ENCODE assay signal across 8 cellular contexts in the genomic region with DNA sequence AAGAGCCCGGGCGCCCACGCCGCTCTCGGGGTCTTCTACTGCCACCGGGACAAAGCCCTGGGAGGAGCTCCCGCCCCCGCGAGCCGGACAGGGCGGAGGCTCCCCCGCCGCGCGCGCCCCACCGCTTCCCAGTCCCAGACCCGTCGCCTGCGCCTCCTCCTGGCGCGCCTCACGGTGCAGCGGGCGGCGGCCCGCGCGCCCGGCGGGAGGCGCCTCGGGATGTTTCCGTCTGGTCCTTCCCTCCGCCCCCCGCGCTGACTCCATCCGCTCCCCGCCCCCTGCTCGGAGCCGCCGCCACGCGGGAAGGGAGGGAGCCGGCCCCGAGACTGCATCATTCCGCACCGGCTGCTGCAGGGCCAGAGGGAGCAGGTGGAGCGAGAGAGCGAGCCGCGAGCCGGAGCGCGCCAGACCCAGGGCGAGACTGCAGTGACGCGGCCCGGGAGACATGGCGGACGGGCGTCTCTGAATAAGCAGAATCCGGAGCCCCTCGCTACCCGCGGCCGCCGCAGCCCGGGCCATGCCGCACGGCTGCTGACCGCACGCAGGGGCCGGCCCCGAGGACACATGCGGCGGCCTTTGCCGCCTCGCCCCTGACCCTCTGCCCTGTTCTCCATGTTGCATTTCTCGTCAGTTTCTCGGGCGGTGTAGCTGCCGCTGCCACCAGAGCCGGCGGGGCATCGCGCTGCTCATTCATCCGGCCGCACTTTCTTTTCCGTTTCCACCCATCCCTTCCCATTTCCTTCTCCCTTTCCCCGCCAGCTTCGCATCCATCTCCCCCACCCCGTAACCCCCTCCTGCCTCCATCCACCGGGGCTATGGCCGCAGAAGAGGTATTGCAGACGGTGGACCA. TPM values are rescaled to one million over a fixed set of nuclear protein-coding genes. Genes with fewer than 3 reads are reported as not detected.
DNase-seq lines count a peak whose midpoint lies in the region; ATAC-seq and TF ChIP-seq lines count a peak whose summit lies in the region.

Gene BICD1 (plus strand): TSS at position 331 of the 850 bp plus-strand sequence. CDS start 485 bp downstream, at position 816.

- peak within 1 kb of the TSS; percentile 36 to 53 for H3K9ac ChIP-seq in liver (ENCODE audit: low read depth in 1 of 2, low read length in 2 of 2)

- H3K4me1 Mint-ChIP-seq in dendritic cell treated with granulocyte-macrophage colony-stimulating factor and Interleukin-4, amounts not matched to agents 40 ng/mL and 50 ng/mL, for 4 days (ENCODE audit: low read depth), result peaks cover 20% of the 10 kb centered on the region

- H3K36me3 ChIP-seq in BJ (ENCODE audit: control insufficient read depth, insufficient read depth, low read length) (no peaks in the 10 kb centered on the region), liver (ENCODE audit: control insufficient read depth in 4 of 4, insufficient read depth in 3 of 4, low read depth in 1 of 4, low read length in 3 of 4) (no peaks in the 10 kb centered on the region)

- H3K27ac Mint-ChIP-seq in dendritic cell treated with granulocyte-macrophage colony-stimulating factor and Interleukin-4, amounts not matched to agents 40 ng/mL and 50 ng/mL, for 4 days, result peak within 1 kb of the TSS; percentile 83

- peak; percentile 59 for ATAC-seq in HG03378 (IDR thresholded peaks at IDR 0.05; ENCODE audit: unreplicated experiment)

- H3K27ac ChIP-seq in liver (ENCODE audit: low read depth in 1 of 2, low read length in 2 of 2), result peak within 1 kb of the TSS; percentile 68 to 69

- intact Hi-C loops in dendritic cell treated with granulocyte-macrophage colony-stimulating factor and Interleukin-4, amounts not matched to agents 40 ng/mL and 50 ng/mL, for 4 days (cut with micrococcal nuclease), result loop anchor here (2.0 kb wide), 1 partner anchor 420 kb away; no protein-coding TSS in a partner anchor

- H3K9me3 Mint-ChIP-seq in dendritic cell treated with granulocyte-macrophage colony-stimulating factor and Interleukin-4, amounts not matched to agents 40 ng/mL and 50 ng/mL, for 4 days, result no peaks in the 10 kb centered on the region

- H3K36me3 Mint-ChIP-seq in dendritic cell treated with granulocyte-macrophage colony-stimulating factor and Interleukin-4, amounts not matched to agents 40 ng/mL and 50 ng/mL, for 4 days (ENCODE audit: low read depth), result peaks cover 9% of the 10 kb centered on the region

- peak within 1 kb of the TSS; percentile 65 for H3K4me3 ChIP-seq in BJ (ENCODE audit: low read depth, low read length)
- H3K4me3 ChIP-seq in liver (ENCODE audit: low read depth in 1 of 3, low read length in 3 of 3), result peak within 1 kb of the TSS; percentile 49 to 92 (median 92)

- no peaks in the 10 kb centered on the region for H3K27me3 ChIP-seq in BJ (ENCODE audit: control insufficient read depth, insufficient read depth, low read length)
- no peaks in the 10 kb centered on the region for H3K27me3 ChIP-seq in liver (ENCODE audit: control insufficient read depth in 4 of 4, insufficient read depth in 4 of 4, low read length in 3 of 4)

- peaks cover 19% of the 10 kb centered on the region for H3K27me3 Mint-ChIP-seq in dendritic cell treated with granulocyte-macrophage colony-stimulating factor and Interleukin-4, amounts not matched to agents 40 ng/mL and 50 ng/mL, for 4 days

- TF ChIP-seq CTCF in BJ (IDR thresholded peaks at IDR 0.05; ENCODE audit: insufficient read depth, low read depth, low read length), result 0 out of 2 replicates have a peak, but pooled peaks have one; percentile 12
- TF ChIP-seq CTCF in liver (IDR thresholded peaks at IDR 0.05; ENCODE audit: low read depth, low read length, missing input control), result peak; percentile 23

- H3K9me3 ChIP-seq in liver (ENCODE audit: control insufficient read depth in 4 of 4, low read length in 3 of 4), result no peaks in the 10 kb centered on the region

- H3K4me3 Mint-ChIP-seq in dendritic cell treated with granulocyte-macrophage colony-stimulating factor and Interleukin-4, amounts not matched to agents 40 ng/mL and 50 ng/mL, for 4 days, result peak within 1 kb of the TSS; percentile 99

- peak; percentile 88 for TF ChIP-seq POLR2A in GM19099 (IDR thresholded peaks at IDR 0.05; ENCODE audit: extremely low read depth, insufficient read length, low read depth)

- WGBS in liver, result 1% methylated on average over 96 of the region's 96 CpGs

- CTCF ChIA-PET in BJ (lab: Yijun Ruan, JAX), result interaction anchor here (0.9 to 1.4 kb wide), 5 partner anchors 9 to 228 kb away, joined by 3 to 6 read pairs (median 3); no protein-coding TSS in a partner anchor

- peak; percentile 39 for DNase-seq in BJ (ENCODE audit: low read depth)
- peak; percentile 53 to 93 for DNase-seq in NCI-H526 (lab: John Stamatoyannopoulos, UW)
- DNase-seq in activated CD4-positive, alpha-beta T cell treated with anti-CD3 and anti-CD28 coated beads, Interleukin-2, amount 50 U/mL, for 4 hours, result peak; percentile 62 to 64
- peak; percentile 78 for DNase-seq in stimulated activated CD4-positive, alpha-beta T cell treated with anti-CD3 and anti-CD28 coated beads, Interleukin-4, amount 100 ng/mL, for 24 hours

- peaks cover 0 to 9% (median 6%) of the 10 kb centered on the region in 4 donors for H3K4me1 ChIP-seq in liver (ENCODE audit: control insufficient read depth in 4 of 4, insufficient read depth in 4 of 4, low read length in 3 of 4)

- peak in 1 of 2 donors; percentile 33 for TF ChIP-seq RAD21 in liver (IDR thresholded peaks at IDR 0.05)

- POLR2A ChIA-PET in BJ (lab: Charles Lee), result interaction anchor here (0.6 to 0.7 kb wide), 2 partner anchors 14 to 444 kb away, joined by 4 read pairs; no protein-coding TSS in a partner anchor

TF ChIP-seq in liver, 16 proteins besides CTCF, POLR2A, EP300 and RAD21:
- TF ChIP-seq HNF4G (IDR thresholded peaks at IDR 0.05) (no peak), REST (IDR thresholded peaks at IDR 0.05) (peak; percentile 24), YY1 (IDR thresholded peaks at IDR 0.05) (peak; percentile 45), TAF1 (conservative IDR thresholded peaks at IDR 0.05) (no peak)

RNA-seq across cellular contexts. Expression of gene BICD1, which starts in this region (rescaled TPM):
- 7.9 and 8.6 TPM in 2 replicates for polyA plus RNA-seq in BJ (2011; rRNA removed)
- polyA minus RNA-seq in BJ (2011; rRNA and poly(A)+ RNA removed), result 20.8 and 21.8 TPM in 2 replicates
- 1 to 10 TPM; 1.3 to 3.4 TPM for total RNA-seq in liver
- under 1 TPM; 0.46 to 0.87 TPM for polyA plus RNA-seq in liver

Comparison
In these comparisons a context has a peak if more than half of its experiments do, and no peak if none do; other contexts are left out.
1. Peak in every context shown above with its lines: DNase-seq, ATAC-seq, H3K4me3 ChIP-seq and H3K27ac ChIP-seq.